ENCODE assay signal across 9 cellular contexts in the genomic region with DNA sequence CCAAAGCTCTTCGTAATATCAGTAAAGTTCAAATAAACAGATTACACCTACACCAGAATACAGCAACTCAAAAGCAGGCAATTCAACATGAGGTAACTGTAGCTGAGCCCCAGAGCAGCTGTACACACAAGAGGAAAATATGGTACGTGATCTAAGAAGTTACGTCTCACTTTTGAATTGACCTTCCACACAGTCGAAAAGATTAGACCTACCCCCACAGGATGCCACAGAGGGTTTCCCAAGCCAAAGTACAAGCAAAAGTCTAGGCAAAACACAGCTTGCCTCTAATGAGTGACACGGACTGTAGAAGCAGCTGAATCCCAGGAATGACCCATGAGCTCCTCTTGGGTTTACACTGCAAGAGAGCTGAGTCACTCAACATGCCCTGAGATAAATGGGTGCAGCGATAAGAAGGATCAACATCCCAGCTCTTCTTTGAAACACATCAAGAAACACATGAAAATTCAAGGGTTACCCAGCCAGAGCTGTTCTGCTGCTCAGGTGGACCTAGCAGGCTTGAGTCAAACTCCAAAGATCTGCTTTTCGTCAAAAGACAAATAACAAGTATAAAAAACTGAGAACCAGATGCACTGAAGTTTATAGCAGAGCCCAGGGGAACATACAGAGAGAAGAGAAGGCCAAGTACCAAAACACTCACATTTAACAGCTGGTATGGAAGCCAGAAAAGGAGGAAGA. TPM values are rescaled to one million over a fixed set of nuclear protein-coding genes. Genes with fewer than 3 reads are reported as not detected.
DNase-seq lines count a peak whose midpoint lies in the region; ATAC-seq and TF ChIP-seq lines count a peak whose summit lies in the region.
"Had no signal": no experiment of that assay in that cellular context is flagged by ENCODE, and none has a peak within 500 bp of the region (broad histone marks: within the 10 kb centered on the region; RNA-seq: fewer than 3 reads in every experiment).

No MANE protein-coding gene starts in this region.

- peaks cover 81% of the 10 kb centered on the region for H3K4me1 ChIP-seq in ACC112 (ENCODE audit: control insufficient read depth, insufficient read depth, low read length, unreplicated experiment)

- H3K36me3 Mint-ChIP-seq in effector memory CD8-positive, alpha-beta T cell (ENCODE audit: insufficient read depth): peaks cover 3% of the 10 kb centered on the region
- H3K36me3 Mint-ChIP-seq in natural killer cell: no peaks in the 10 kb centered on the region

- peak overlapping the region; percentile 30 to 56 for H3K27ac Mint-ChIP-seq in effector memory CD8-positive, alpha-beta T cell
- H3K27ac Mint-ChIP-seq in natural killer cell: peak overlapping the region; percentile 27 to 51

- intact Hi-C loops in natural killer cell (cut with micrococcal nuclease): no loop called here

- H3K9me3 Mint-ChIP-seq in effector memory CD8-positive, alpha-beta T cell: no peaks in the 10 kb centered on the region
- no peaks in the 10 kb centered on the region for H3K9me3 Mint-ChIP-seq in natural killer cell

- H3K4me1 Mint-ChIP-seq in effector memory CD8-positive, alpha-beta T cell (ENCODE audit: low read depth in 2 of 2): peaks cover 26 to 39% of the 10 kb centered on the region in 2 donors
- H3K4me1 Mint-ChIP-seq in natural killer cell: peaks cover 41% of the 10 kb centered on the region in 2 donors

- no peak for TF ChIP-seq CTCF in natural killer cell (IDR thresholded peaks at IDR 0.05)

- H2AFZ ChIP-seq in ACC112 (ENCODE audit: low read length, unreplicated experiment): peak overlapping the region; percentile 5

- H3K36me3 ChIP-seq in ACC112 (ENCODE audit: insufficient read depth, low read length): no peaks in the 10 kb centered on the region

- H3K4me3 ChIP-seq in ACC112 (ENCODE audit: low read depth, low read length): peak overlapping the region; percentile 64

- H3K27me3 ChIP-seq in ACC112 (ENCODE audit: insufficient read depth, low read length): no peaks in the 10 kb centered on the region

- peak overlapping the region; percentile 96 for H3K27ac ChIP-seq in ACC112 (ENCODE audit: low read depth, low read length)

- H3K4me3 Mint-ChIP-seq in effector memory CD8-positive, alpha-beta T cell: peak overlapping the region; percentile 4 to 13
- no peak overlapping the region for H3K4me3 Mint-ChIP-seq in natural killer cell

- no peak for ATAC-seq in effector memory CD8-positive, alpha-beta T cell (replicated peaks)
- ATAC-seq in natural killer cell (no peak), HG03095 (IDR thresholded peaks at IDR 0.05; ENCODE audit: unreplicated experiment) (no peak)

- peaks cover 92% of the 10 kb centered on the region for H3K79me2 ChIP-seq in ACC112 (ENCODE audit: control insufficient read depth, insufficient read depth, low read length, unreplicated experiment)

- H3K27me3 Mint-ChIP-seq in effector memory CD8-positive, alpha-beta T cell: no peaks in the 10 kb centered on the region
- no peaks in the 10 kb centered on the region for H3K27me3 Mint-ChIP-seq in natural killer cell (ENCODE audit: low read depth in 2 of 2)
- H3K27me3 Mint-ChIP-seq: CD4-positive, alpha-beta memory T cell had no signal

- peak; percentile 16 for DNase-seq in NCI-H69 (lab: John Stamatoyannopoulos, UW)
- no peak for DNase-seq in effector memory CD8-positive, alpha-beta T cell
- DNase-seq in natural killer cell: no peak
- DNase-seq in cerebellar nuclear complex (lab: John Stamatoyannopoulos, UW): no peak
- no peak for DNase-seq in HPDE6-E6E7 (ENCODE audit: extremely low spot score)
- DNase-seq in NCI-H2107 (lab: John Stamatoyannopoulos, UW): no peak
- DNase-seq: CD4-positive, alpha-beta memory T cell had no signal

RNA-seq across cellular contexts. Expression of gene CREB3L2, which starts 9.7 kb away (rescaled TPM):
- 10 to 100 TPM; 45.9 to 54.6 (median 52.5) TPM for total RNA-seq in natural killer cell
